8 cellular contexts compared by ENCODE assay signal in genomic region chr15:101277943-101278564, GRCh38. TPM values are rescaled to one million over a fixed set of nuclear protein-coding genes. Genes with fewer than 3 reads are reported as not detected.
DNase-seq lines count a peak whose midpoint lies in the region; ATAC-seq and TF ChIP-seq lines count a peak whose summit lies in the region.

No MANE protein-coding gene starts in this region.

- no peaks in the 10 kb centered on the region for H3K9me3 Mint-ChIP-seq in IgD-negative memory B cell

- H4K20me1 ChIP-seq in mammary epithelial cell (ENCODE audit: insufficient read depth, low read length): no peaks in the 10 kb centered on the region

- no peak for ATAC-seq in GM21786 (IDR thresholded peaks at IDR 0.05; ENCODE audit: unreplicated experiment)

- 84% methylated on average over 12 of the region's 12 CpGs for WGBS in mammary epithelial cell (ENCODE audit: low coverage, missing lambda C conversion rate)

- H3K4me1 ChIP-seq in mammary epithelial cell (ENCODE audit: insufficient read depth, low read length): no peaks in the 10 kb centered on the region

- H3K9me3 ChIP-seq in mammary epithelial cell (replicated peaks; ENCODE audit: insufficient read depth, low read length): no peaks in the 10 kb centered on the region

- BruUV-seq in mammary epithelial cell (replicated peaks; lab: Mats Ljungman, UMichigan): no TSS peak

- peaks cover 42% of the 10 kb centered on the region for H3K79me2 ChIP-seq in mammary epithelial cell (ENCODE audit: insufficient read depth, low read length)

- in situ Hi-C loops in mammary epithelial cell (cut with MboI; ENCODE audit: low sequenced_read_pairs in 2 of 2): no loop called here

- peak overlapping the region; percentile 52 for H2AFZ ChIP-seq in mammary epithelial cell (ENCODE audit: low read depth, low read length)

- no peaks in the 10 kb centered on the region for H3K27me3 Mint-ChIP-seq in IgD-negative memory B cell

- H3K9ac ChIP-seq in mammary epithelial cell (ENCODE audit: insufficient read depth, low read length): no peak overlapping the region

- H3K36me3 ChIP-seq in mammary epithelial cell (ENCODE audit: insufficient read depth, low read length): peaks cover 46% of the 10 kb centered on the region

- H3K4me3 ChIP-seq in AG10803 (ENCODE audit: low read length) (peak overlapping the region; percentile 64), mammary epithelial cell (replicated peaks in 1 of 3; ENCODE audit: insufficient read depth in 1 of 3, low read depth in 2 of 3, low read length in 3 of 3) (peak overlapping the region in 2 of 3 experiments; percentile 6 to 91)

- no peaks in the 10 kb centered on the region for H3K27me3 ChIP-seq in mammary epithelial cell (ENCODE audit: insufficient read depth, low read length)

- intact Hi-C loops in mammary epithelial cell (cut with micrococcal nuclease): no loop called here

- TF ChIP-seq CTCF in AG10803 (conservative IDR thresholded peaks at IDR 0.05; ENCODE audit: low read length) (no peak), mammary epithelial cell (conservative IDR thresholded peaks at IDR 0.05 in 1 of 2, IDR thresholded peaks at IDR 0.05 in 1 of 2; ENCODE audit: extremely low read depth in 1 of 2, insufficient read depth in 1 of 2, low read depth in 1 of 2, low read length in 2 of 2) (no peak)

- H3K4me3 Mint-ChIP-seq in IgD-negative memory B cell: peak overlapping the region; percentile 81 to 97 (median 96)

- H3K4me1 Mint-ChIP-seq in IgD-negative memory B cell: peaks cover 7 to 23% (median 16%) of the 10 kb centered on the region in 3 donors

- dilution Hi-C loops in mammary epithelial cell (cut with HindIII; ENCODE audit: low sequenced_read_pairs): no loop called here

- DNase-seq in AG10803 (ENCODE audit: low read depth): no peak
- DNase-seq in mammary epithelial cell: no peak
- DNase-seq in myocyte (ENCODE audit: low read depth): peak; percentile 70
- DNase-seq in OCI-M2 (lab: John Stamatoyannopoulos, UW; ENCODE audit: unreplicated experiment): no peak
- no peak for DNase-seq in NCI-H2081 treated with DMSO at 0.1 percent for 48 hours (lab: John Stamatoyannopoulos, UW)
- DNase-seq in effector CD8-positive, alpha-beta T cell (lab: John Stamatoyannopoulos, UW): no peak

- H3K36me3 Mint-ChIP-seq in IgD-negative memory B cell: peaks cover 2% of the 10 kb centered on the region

- H3K27ac ChIP-seq in mammary epithelial cell (ENCODE audit: insufficient read depth, low read depth, low read length): peak overlapping the region; percentile 0

- H3K4me2 ChIP-seq in mammary epithelial cell (ENCODE audit: insufficient read depth, low read depth, low read length): peak overlapping the region; percentile 53

- CTCF ChIA-PET in mammary epithelial cell (lab: Charles Lee; ENCODE audit: low non-redundant PET): no interaction called here

- peak overlapping the region; percentile 76 to 94 (median 92) for H3K27ac Mint-ChIP-seq in IgD-negative memory B cell

RNA-seq across cellular contexts. Expression of gene SELENOS, which starts 0.8 kb away (rescaled TPM):
- polyA plus RNA-seq in IgD-negative memory B cell (55.2 TPM), mammary epithelial cell (68.4 TPM)
- total RNA-seq in mammary epithelial cell (10 to 100 TPM; 51.7 to 81.2 TPM), myocyte (65.6 and 68.0 TPM in 2 replicates)
- 23.9 TPM for polyA minus RNA-seq in mammary epithelial cell
- 77.0 TPM for polyA plus RNA-seq in myocyte (2012)

RNA-seq across cellular contexts. Expression of gene SNRPA1, which starts 17.0 kb away (rescaled TPM):
- 73.1 TPM for polyA plus RNA-seq in IgD-negative memory B cell
- total RNA-seq in mammary epithelial cell: 10 to 100 TPM; 17.2 to 85.7 TPM
- polyA plus RNA-seq in mammary epithelial cell: 75.0 TPM
- polyA minus RNA-seq in mammary epithelial cell: 32.0 TPM
- total RNA-seq in myocyte: 15.4 and 19.6 TPM in 2 replicates
- polyA plus RNA-seq in myocyte (2012): 27.5 TPM

RNA-seq across cellular contexts. Expression of gene CHSY1, which starts 26.2 kb away (rescaled TPM):
- 1.1 TPM for polyA plus RNA-seq in IgD-negative memory B cell
- 10 to 100 TPM; 37.9 to 40.2 TPM for total RNA-seq in mammary epithelial cell
- polyA plus RNA-seq in mammary epithelial cell: 30.2 TPM
- polyA minus RNA-seq in mammary epithelial cell: 83.7 TPM
- 14.1 and 15.2 TPM in 2 replicates for total RNA-seq in myocyte
- 12.4 TPM for polyA plus RNA-seq in myocyte (2012)
